23 cellular contexts compared by ENCODE assay signal in the genomic region with DNA sequence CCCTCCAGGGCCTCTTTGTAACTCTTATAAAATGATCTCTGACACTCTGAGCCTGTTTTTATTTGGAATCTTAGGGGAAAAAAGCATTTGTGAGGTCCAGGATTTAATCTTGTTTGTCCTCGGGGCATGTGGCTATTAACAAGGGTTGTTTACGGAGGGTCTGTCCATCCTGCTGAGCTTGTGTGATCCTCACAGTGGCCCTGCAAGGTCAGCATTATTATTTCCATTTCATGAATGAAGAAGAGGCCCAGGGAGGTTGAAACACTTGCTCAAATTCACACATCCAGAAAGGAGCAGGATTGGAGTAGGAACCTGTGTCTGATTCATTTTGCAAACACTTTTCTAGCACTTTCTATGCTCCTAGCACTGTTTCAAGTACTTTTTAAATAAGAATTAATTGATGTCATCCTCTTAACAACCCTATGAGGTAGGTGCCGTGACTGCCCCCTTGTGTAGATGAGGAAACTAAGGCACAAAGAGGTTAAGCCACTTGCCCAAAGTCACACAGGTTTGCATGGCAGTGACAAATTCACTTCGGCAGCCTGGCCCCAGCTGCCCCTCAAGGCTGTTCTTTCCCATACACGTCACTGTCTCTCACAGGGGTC.
DNase-seq lines count a peak whose midpoint lies in the region; ATAC-seq, FAIRE-seq and TF ChIP-seq lines count a peak whose summit lies in the region.
"Had no signal": no experiment of that assay in that cellular context is flagged by ENCODE, and none has a peak within 500 bp of the region (broad histone marks: within the 10 kb centered on the region; RNA-seq: fewer than 3 reads in every experiment).

No MANE protein-coding gene starts in this region.

- H3K79me2 ChIP-seq in GM23338 (replicated peaks; ENCODE audit: insufficient read depth), result no peaks in the 10 kb centered on the region

- H3K4me1 Mint-ChIP-seq in GM23338, result peaks cover 16% of the 10 kb centered on the region
- H3K4me1 Mint-ChIP-seq: central memory CD8-positive, alpha-beta T cell; stimulated activated naive B cell treated with anti-CD40 and anti-IgM and Interleukin-4, amounts not matched to agents 10 μg/mL and 1 μg/mL and 100 μg/mL, for 72 hours had no signal

- no peak for TF ChIP-seq EP300 in upper lobe of left lung (IDR thresholded peaks at IDR 0.05)

- no peak overlapping the region for H3K4me3 ChIP-seq in GM23338
- H3K4me3 ChIP-seq in upper lobe of left lung, result no peak overlapping the region
- H3K4me3 ChIP-seq: adrenal gland, BLaER1, SK-N-MC, spleen, tibial nerve had no signal

- no peaks in the 10 kb centered on the region for H3K27me3 ChIP-seq in GM23338 (ENCODE audit: insufficient read depth)
- H3K27me3 ChIP-seq in upper lobe of left lung, result no peaks in the 10 kb centered on the region
- H3K27me3 ChIP-seq: adrenal gland, BLaER1, foreskin keratinocyte, spleen, tibial nerve had no signal

- TF ChIP-seq CTCF in D721Med (IDR thresholded peaks at IDR 0.05; ENCODE audit: insufficient read depth, missing control alignments) (peak; percentile 29), GM23338 (conservative IDR thresholded peaks at IDR 0.05; ENCODE audit: low read depth in 2 of 2) (peak; percentile 47 to 62), VCaP (conservative IDR thresholded peaks at IDR 0.05) (peak; percentile 30; the same call in 1 of the 2 replicates), upper lobe of left lung (IDR thresholded peaks at IDR 0.05) (peak in 1 of 6 experiments; percentile 7)

- H3K4me1 ChIP-seq in GM23338 (ENCODE audit: insufficient read depth) (no peaks in the 10 kb centered on the region; the same call in 1 of the 2 replicates), upper lobe of left lung (no peaks in the 10 kb centered on the region)
- H3K4me1 ChIP-seq: adrenal gland, BLaER1, foreskin keratinocyte, spleen, tibial nerve had no signal

- H3K9me3 ChIP-seq in upper lobe of left lung, result no peaks in the 10 kb centered on the region
- H3K9me3 ChIP-seq: adrenal gland, spleen, tibial nerve had no signal

- no peak for DNase-seq in D721Med (ENCODE audit: insufficient read length, low spot score)
- DNase-seq in GM23338 (ENCODE audit: low spot score), result peak; percentile 62
- DNase-seq in left kidney (ENCODE audit: low read depth, low spot score), result peak; percentile 24
- DNase-seq in activated CD4-positive, alpha-beta T cell treated with anti-CD3 and anti-CD28 coated beads, Interleukin-2, amount 50 U/mL, for 1 hour, result no peak
- DNase-seq in upper lobe of left lung, result no peak
- DNase-seq in stimulated activated CD4-positive, alpha-beta T cell treated with anti-CD3 and anti-CD28 coated beads, Interleukin-4, amount 100 ng/mL, for 4 hours, result no peak
- DNase-seq in medulla oblongata (ENCODE audit: extremely low spot score), result no peak
- DNase-seq: activated CD4-positive, alpha-beta T cell treated with anti-CD3 and anti-CD28 coated beads, Interleukin-2, amount 50 U/mL, for 48 hours; activated T-cell treated with anti-CD3 and anti-CD28 coated beads, Interleukin-2, amount 50 U/mL, for 48 hours; adrenal gland; DMS153; foreskin keratinocyte; left ventricle myocardium superior; NCI-H1436; NCI-H524; spleen; stimulated activated naive B cell treated with anti-CD40 and anti-IgM and Interleukin-4, amounts not matched to agents 10 μg/mL and 1 μg/mL and 100 μg/mL, for 72 hours had no signal

- H3K4me2 ChIP-seq in GM23338, result no peak overlapping the region
- H3K4me2 ChIP-seq: BLaER1 had no signal

- no peak for TF ChIP-seq POLR2A in upper lobe of left lung (IDR thresholded peaks at IDR 0.05)

- H3K36me3 ChIP-seq in GM23338 (ENCODE audit: insufficient read depth) (no peaks in the 10 kb centered on the region), upper lobe of left lung (no peaks in the 10 kb centered on the region)
- H3K36me3 ChIP-seq: adrenal gland, BLaER1, spleen, tibial nerve had no signal

- peaks cover 7% of the 10 kb centered on the region for H3K27me3 Mint-ChIP-seq in GM23338 (ENCODE audit: insufficient read depth, low read depth, poor library complexity)

- peak overlapping the region; percentile 28; the same call in 1 of the 2 replicates for H2AFZ ChIP-seq in GM23338

- H3K4me3 Mint-ChIP-seq in GM23338, result no peak overlapping the region
- H3K4me3 Mint-ChIP-seq: central memory CD8-positive, alpha-beta T cell; stimulated activated naive B cell treated with anti-CD40 and anti-IgM and Interleukin-4, amounts not matched to agents 10 μg/mL and 1 μg/mL and 100 μg/mL, for 72 hours had no signal

- FAIRE-seq in D721Med (lab: Jason Lieb, UNC), result no peak

- WGBS in upper lobe of left lung, 2 donors, result 67 to 73% methylated on average over 5 of the region's 5 CpGs

- no peak overlapping the region for H3K27ac ChIP-seq in GM23338 (ENCODE audit: low read depth)
- no peak overlapping the region for H3K27ac ChIP-seq in VCaP
- no peak overlapping the region for H3K27ac ChIP-seq in upper lobe of left lung
- H3K27ac ChIP-seq: adrenal gland, BLaER1, foreskin keratinocyte, SK-N-MC, spleen, tibial nerve had no signal

- no peak overlapping the region for H3K27ac Mint-ChIP-seq in GM23338
- H3K27ac Mint-ChIP-seq: stimulated activated naive B cell treated with anti-CD40 and anti-IgM and Interleukin-4, amounts not matched to agents 10 μg/mL and 1 μg/mL and 100 μg/mL, for 72 hours had no signal

- H3K36me3 Mint-ChIP-seq in GM23338 (ENCODE audit: low read depth), result peaks cover 1% of the 10 kb centered on the region; the same call in 1 of the 3 replicates
- H3K36me3 Mint-ChIP-seq: stimulated activated naive B cell treated with anti-CD40 and anti-IgM and Interleukin-4, amounts not matched to agents 10 μg/mL and 1 μg/mL and 100 μg/mL, for 72 hours had no signal

- H3F3A ChIP-seq in GM23338 (replicated peaks; ENCODE audit: low read depth), result no peaks in the 10 kb centered on the region

- H3K9me3 Mint-ChIP-seq in GM23338, result peaks cover 10% of the 10 kb centered on the region
- H3K9me3 Mint-ChIP-seq: central memory CD8-positive, alpha-beta T cell had no signal

- no peaks in the 10 kb centered on the region for H3K9me2 ChIP-seq in GM23338 (ENCODE audit: insufficient read depth)

- ATAC-seq in GM23338 (peak; percentile 47), upper lobe of left lung (ENCODE audit: low FRiP score in 2 of 2) (no peak)
- ATAC-seq: foreskin keratinocyte; left ventricle myocardium superior; Panc1; stimulated activated naive B cell treated with anti-CD40 and anti-IgM and Interleukin-4, amounts not matched to agents 10 μg/mL and 1 μg/mL and 100 μg/mL, for 72 hours had no signal

- H4K20me1 ChIP-seq in GM23338 (replicated peaks; ENCODE audit: insufficient read depth), result no peaks in the 10 kb centered on the region
- H4K20me1 ChIP-seq: BLaER1 had no signal

TF ChIP-seq in GM23338, 12 proteins besides CTCF, POLR2A, EP300 and RAD21:
- TF ChIP-seq NANOG (IDR thresholded peaks at IDR 0.05; ENCODE audit: borderline replicate concordance) (no peak), REST (IDR thresholded peaks at IDR 0.05; ENCODE audit: unreplicated experiment) (no peak), STAT1 (IDR thresholded peaks at IDR 0.05; ENCODE audit: unreplicated experiment) (no peak), EZH2phosphoT487 (IDR thresholded peaks at IDR 0.05; ENCODE audit: unreplicated experiment) (no peak), JUNB (IDR thresholded peaks at IDR 0.05; ENCODE audit: unreplicated experiment) (no peak), EZH2 (IDR thresholded peaks at IDR 0.05; ENCODE audit: low read depth, unreplicated experiment) (no peak), ZNF114 (CRISPR knock-in tag; IDR thresholded peaks at IDR 0.05) (no peak)
- TF ChIP-seq, protein P1, sequence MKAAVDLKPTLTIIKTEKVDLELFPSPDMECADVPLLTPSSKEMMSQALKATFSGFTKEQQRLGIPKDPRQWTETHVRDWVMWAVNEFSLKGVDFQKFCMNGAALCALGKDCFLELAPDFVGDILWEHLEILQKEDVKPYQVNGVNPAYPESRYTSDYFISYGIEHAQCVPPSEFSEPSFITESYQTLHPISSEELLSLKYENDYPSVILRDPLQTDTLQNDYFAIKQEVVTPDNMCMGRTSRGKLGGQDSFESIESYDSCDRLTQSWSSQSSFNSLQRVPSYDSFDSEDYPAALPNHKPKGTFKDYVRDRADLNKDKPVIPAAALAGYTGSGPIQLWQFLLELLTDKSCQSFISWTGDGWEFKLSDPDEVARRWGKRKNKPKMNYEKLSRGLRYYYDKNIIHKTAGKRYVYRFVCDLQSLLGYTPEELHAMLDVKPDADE (IDR thresholded peaks at IDR 0.05), result no peak

Comparison
In these comparisons a context has a peak if more than half of its experiments do, and no peak if none do; other contexts are left out.
1. DNase-seq: peak in GM23338 (single experiment) and left kidney (single experiment); none in D721Med (single experiment), activated CD4-positive, alpha-beta T cell treated with anti-CD3 and anti-CD28 coated beads, Interleukin-2, amount 50 U/mL, for 1 hour (single experiment), upper lobe of left lung (0 of 2), stimulated activated CD4-positive, alpha-beta T cell treated with anti-CD3 and anti-CD28 coated beads, Interleukin-4, amount 100 ng/mL, for 4 hours (0 of 2) and medulla oblongata (single experiment).